ENCODE assay signal across 21 cellular contexts in genomic region chr2:170582313-170582712, GRCh38.
DNase-seq lines count a peak whose midpoint lies in the region; ATAC-seq and TF ChIP-seq lines count a peak whose summit lies in the region.
"Had no signal": no experiment of that assay in that cellular context is flagged by ENCODE, and none has a peak within 500 bp of the region (broad histone marks: within the 10 kb centered on the region; RNA-seq: fewer than 3 reads in every experiment).

No MANE protein-coding gene starts in this region.

- H3K4me2 ChIP-seq in H9 (ENCODE audit: insufficient read depth, insufficient read length, low read length) (no peak overlapping the region), neural progenitor cell (peak overlapping the region; percentile 39)
- H3K4me2 ChIP-seq: PC-9 had no signal

- H3K4me1 Mint-ChIP-seq in H9 (peaks cover 18 to 23% of the 10 kb centered on the region in 2 experiments), neural progenitor cell (peaks cover 51% of the 10 kb centered on the region)

- H3K9me3 Mint-ChIP-seq in H9 (no peaks in the 10 kb centered on the region), neural progenitor cell (no peaks in the 10 kb centered on the region)

- H2AFZ ChIP-seq in H9 (ENCODE audit: low read length) (no peak overlapping the region), neural progenitor cell (replicated peaks) (peak overlapping the region; percentile 51)
- H2AFZ ChIP-seq: PC-9 had no signal

- H2BK20ac ChIP-seq in H9 (ENCODE audit: low read depth, low read length, poor library complexity, severe bottlenecking), result no peak overlapping the region

- no peak overlapping the region for H2AK5ac ChIP-seq in H9 (ENCODE audit: insufficient read length, low read length)

- no peak overlapping the region for H2BK12ac ChIP-seq in H9 (ENCODE audit: insufficient read length, low read depth, low read length)

- H3K27me3 ChIP-seq in H9 (ENCODE audit: insufficient read depth, low read length) (no peaks in the 10 kb centered on the region), HUES64 (ENCODE audit: insufficient read depth, low read length) (no peaks in the 10 kb centered on the region), iPS DF 6.9 (ENCODE audit: control insufficient read depth, insufficient read depth, low read length) (no peaks in the 10 kb centered on the region), neural progenitor cell (no peaks in the 10 kb centered on the region)

- H3K36me3 Mint-ChIP-seq in H9 (ENCODE audit: insufficient read depth in 1 of 3, low read depth in 3 of 3), result no peaks in the 10 kb centered on the region
- no peaks in the 10 kb centered on the region for H3K36me3 Mint-ChIP-seq in neural progenitor cell

- H4K8ac ChIP-seq in H9 (replicated peaks; ENCODE audit: insufficient read length, low read depth, low read length), result no peak overlapping the region

- H2BK15ac ChIP-seq in H9 (ENCODE audit: low read depth, low read length), result no peak overlapping the region

- TF ChIP-seq CTCF in H9 (conservative IDR thresholded peaks at IDR 0.05), result no peak
- no peak for TF ChIP-seq CTCF in neural progenitor cell (IDR thresholded peaks at IDR 0.05)

- no peak overlapping the region for H3T11ph ChIP-seq in H9 (ENCODE audit: low read length)

- H3K36me3 ChIP-seq in HUES64 (ENCODE audit: insufficient read depth, low read length) (no peaks in the 10 kb centered on the region), iPS DF 6.9 (ENCODE audit: control insufficient read depth, insufficient read depth, low read length) (no peaks in the 10 kb centered on the region), neural progenitor cell (no peaks in the 10 kb centered on the region)

- no peak overlapping the region for H2BK120ac ChIP-seq in H9 (ENCODE audit: low read depth, low read length, poor library complexity, severe bottlenecking)

- H3K4me3 Mint-ChIP-seq in H9 (no peak overlapping the region), neural progenitor cell (no peak overlapping the region)

- no peak overlapping the region for H4K91ac ChIP-seq in H9 (ENCODE audit: insufficient read length, low read depth, low read length)

- no peaks in the 10 kb centered on the region for H3K23me2 ChIP-seq in H9 (ENCODE audit: insufficient read length, low read depth, low read length, poor library complexity, severe bottlenecking)

- H3K27ac ChIP-seq in H9 (ENCODE audit: insufficient read length, low read depth, low read length), result no peak overlapping the region
- peak overlapping the region; percentile 78 for H3K27ac ChIP-seq in HUES64 (ENCODE audit: low read depth, low read length)
- peak overlapping the region; percentile 67 for H3K27ac ChIP-seq in iPS DF 6.9 (ENCODE audit: low read length)
- H3K27ac ChIP-seq in neural progenitor cell, result peak overlapping the region; percentile 80
- H3K27ac ChIP-seq: C4-2B, PC-9, RWPE1 had no signal

- WGBS in H9 (ENCODE audit: extremely low coverage, insufficient read length, low lambda C conversion rate), result no CpG with 5 or more reads among the region's 3 CpGs
- 58% methylated on average over 3 of the region's 3 CpGs for WGBS in HUES64
- WGBS in iPS DF 6.9 (ENCODE audit: insufficient coverage, insufficient read length), result no CpG with 5 or more reads among the region's 3 CpGs

- no peaks in the 10 kb centered on the region for H3K79me2 ChIP-seq in H9 (ENCODE audit: insufficient read depth, low read length)
- H3K79me2 ChIP-seq in neural progenitor cell (ENCODE audit: low read depth), result no peaks in the 10 kb centered on the region

- H4K5ac ChIP-seq in H9 (ENCODE audit: insufficient read length, low read depth, low read length), result no peak overlapping the region

- H3K4me1 ChIP-seq in H9 (ENCODE audit: insufficient read depth, low read length) (no peaks in the 10 kb centered on the region; the same call in 1 of the 2 replicates), HUES64 (ENCODE audit: insufficient read depth, low read length) (peaks cover 21% of the 10 kb centered on the region), iPS DF 6.9 (ENCODE audit: control insufficient read depth, insufficient read depth, low read length) (no peaks in the 10 kb centered on the region; the same call in 1 of the 2 replicates), neural progenitor cell (peaks cover 18% of the 10 kb centered on the region)

- H3K9me3 ChIP-seq in H9 (ENCODE audit: control insufficient read depth, low read depth, low read length), result no peaks in the 10 kb centered on the region
- H3K9me3 ChIP-seq in HUES64 (ENCODE audit: insufficient read depth, low read depth, low read length), result no peaks in the 10 kb centered on the region
- H3K9me3 ChIP-seq in iPS DF 6.9 (ENCODE audit: control insufficient read depth, insufficient read depth, low read length), result no peaks in the 10 kb centered on the region
- no peaks in the 10 kb centered on the region for H3K9me3 ChIP-seq in neural progenitor cell (ENCODE audit: low read depth)

- no peak overlapping the region for H3K23ac ChIP-seq in H9 (ENCODE audit: insufficient read length, low read depth, low read length)

- H3K14ac ChIP-seq in H9 (ENCODE audit: insufficient read depth, low read length), result no peak overlapping the region

- no peak overlapping the region for H3K18ac ChIP-seq in H9 (ENCODE audit: insufficient read length, low read depth, low read length)

- H3F3A ChIP-seq in neural progenitor cell (ENCODE audit: low read depth), result peaks cover 29% of the 10 kb centered on the region

- H4K20me1 ChIP-seq in H9 (ENCODE audit: control insufficient read depth, insufficient read depth, insufficient read length) (no peaks in the 10 kb centered on the region), neural progenitor cell (ENCODE audit: low read depth) (no peaks in the 10 kb centered on the region)

- no peaks in the 10 kb centered on the region for H3K79me1 ChIP-seq in H9 (ENCODE audit: insufficient read depth, low read depth, low read length, poor library complexity, severe bottlenecking)

- no peak overlapping the region for H3K4ac ChIP-seq in H9 (ENCODE audit: low read depth, low read length)

- H3K27ac Mint-ChIP-seq in H9 (peak overlapping the region in 2 of 3 experiments; percentile 90 to 93; a peak in 4 of 7 replicates), neural progenitor cell (peak overlapping the region; percentile 94)

- no peak overlapping the region for H3K56ac ChIP-seq in H9 (ENCODE audit: insufficient read length, low read depth, low read length)

- H3K27me3 Mint-ChIP-seq in H9 (ENCODE audit: low read depth), result no peaks in the 10 kb centered on the region
- H3K27me3 Mint-ChIP-seq in neural progenitor cell (ENCODE audit: insufficient read depth, low read depth), result peaks cover 2% of the 10 kb centered on the region

- DNase-seq in H9, result no peak
- no peak for DNase-seq in iPS DF 6.9 (ENCODE audit: low read depth, low spot score)
- DNase-seq in neural progenitor cell (ENCODE audit: low spot score), result peak; percentile 7
- DNase-seq in DMS53 treated with DMSO at 0.1 percent for 48 hours (lab: John Stamatoyannopoulos, UW; ENCODE audit: unreplicated experiment), result no peak
- DNase-seq in stimulated activated CD4-positive, alpha-beta T cell treated with anti-CD3 and anti-CD28 coated beads, Interleukin-4, amount 100 ng/mL, for 1 hour, result no peak
- DNase-seq: ACHN, AML-193, DMS79, IMR-90, NCI-H1048, NCI-H1436, NCI-H1930, NCI-H345, NCI-H526, PC-9, SIG-M5 had no signal

- H3K9ac ChIP-seq in H9 (ENCODE audit: extremely low read depth, insufficient read length, low read length) (no peak overlapping the region), HUES64 (ENCODE audit: low read depth, low read length) (peak overlapping the region; percentile 13; the same call in 1 of the 2 replicates), neural progenitor cell (no peak overlapping the region)

- ATAC-seq in GM21381 (IDR thresholded peaks at IDR 0.05; ENCODE audit: unreplicated experiment), result no peak
- ATAC-seq: SK-N-SH treated with all-trans-retinoic acid at 6 μM for 48 hours had no signal

- no peak overlapping the region for H2BK5ac ChIP-seq in H9 (ENCODE audit: insufficient read length, low read length)

- H3K4me3 ChIP-seq in HUES64 (ENCODE audit: low read length) (no peak overlapping the region), iPS DF 6.9 (ENCODE audit: low read length) (no peak overlapping the region), neural progenitor cell (no peak overlapping the region)
- H3K4me3 ChIP-seq: PC-9 had no signal
